ENCODE assay signal across 21 cellular contexts in the genomic region with DNA sequence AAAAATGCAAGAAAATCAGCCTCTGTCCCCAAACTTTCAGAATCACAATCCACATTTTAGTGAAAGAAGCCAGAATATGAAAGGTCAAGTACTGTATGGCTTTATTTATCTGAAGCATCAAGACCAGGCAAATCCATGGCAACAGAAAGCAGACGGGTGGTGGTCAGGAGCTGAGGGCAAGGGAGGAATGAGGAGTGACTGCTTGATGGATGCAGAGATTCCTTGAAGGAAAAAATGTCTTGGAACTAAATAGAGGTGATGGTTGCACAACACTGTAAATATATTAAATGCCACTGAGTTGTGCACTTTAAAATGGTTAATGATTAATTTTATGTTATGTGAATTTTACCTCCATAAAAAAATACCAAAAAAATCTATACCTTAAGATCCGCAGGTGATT.
"Had no signal": no experiment of that assay in that cellular context is flagged by ENCODE, and none has a peak within 500 bp of the region (broad histone marks: within the 10 kb centered on the region; RNA-seq: fewer than 3 reads in every experiment).

No MANE protein-coding gene starts in this region.

- H3K9me3 ChIP-seq: heart left ventricle, prostate gland, spleen, thoracic aorta, tibial nerve, upper lobe of left lung had no signal

- H3K9me3 Mint-ChIP-seq: stimulated activated naive CD8-positive, alpha-beta T cell treated with anti-CD3 and anti-CD28 coated beads, Interleukin-15, Interleukin-2, amounts not matched to agents 100 ng/mL and 50 ng/mL, for 24 hours had no signal

- H3K27ac ChIP-seq: dorsolateral prefrontal cortex, heart left ventricle, hepatocyte, prostate gland, skin epidermis, spleen, thoracic aorta, tibial nerve, upper lobe of left lung had no signal

- H2AFZ ChIP-seq: hepatocyte had no signal

- H3K4me2 ChIP-seq: hepatocyte had no signal

- H3K36me3 ChIP-seq: heart left ventricle, prostate gland, spleen, thoracic aorta, tibial nerve, upper lobe of left lung had no signal

- H3K4me1 ChIP-seq: heart left ventricle, prostate gland, spleen, tibial nerve, upper lobe of left lung had no signal

- H3K4me3 ChIP-seq: dorsolateral prefrontal cortex, heart left ventricle, hepatocyte, prostate gland, skin epidermis, spleen, thoracic aorta, tibial nerve, upper lobe of left lung had no signal

- H3K27ac Mint-ChIP-seq: naive thymus-derived CD4-positive, alpha-beta T cell; nephron progenitor cell; stimulated activated naive B cell treated with anti-CD40 and anti-IgM and Interleukin-4, amounts not matched to agents 10 μg/mL and 1 μg/mL and 100 μg/mL, for 72 hours; stimulated activated naive CD8-positive, alpha-beta T cell treated with anti-CD3 and anti-CD28 coated beads, Interleukin-15, Interleukin-2, amounts not matched to agents 100 ng/mL and 50 ng/mL, for 24 hours had no signal

- H3K4me1 Mint-ChIP-seq: naive thymus-derived CD4-positive, alpha-beta T cell; stimulated activated naive B cell treated with anti-CD40 and anti-IgM and Interleukin-4, amounts not matched to agents 10 μg/mL and 1 μg/mL and 100 μg/mL, for 72 hours had no signal

- H3K27me3 ChIP-seq: dorsolateral prefrontal cortex, heart left ventricle, hepatocyte, spleen, tibial nerve, upper lobe of left lung had no signal

- ATAC-seq: heart left ventricle; left lobe of liver; naive thymus-derived CD4-positive, alpha-beta T cell; right cardiac atrium; stimulated activated naive B cell treated with anti-CD40 and anti-IgM and Interleukin-4, amounts not matched to agents 10 μg/mL and 1 μg/mL and 100 μg/mL, for 72 hours had no signal

- H3K4me3 Mint-ChIP-seq: naive thymus-derived CD4-positive, alpha-beta T cell; nephron progenitor cell; stimulated activated naive B cell treated with anti-CD40 and anti-IgM and Interleukin-4, amounts not matched to agents 10 μg/mL and 1 μg/mL and 100 μg/mL, for 72 hours; stimulated activated naive CD8-positive, alpha-beta T cell treated with anti-CD3 and anti-CD28 coated beads, Interleukin-15, Interleukin-2, amounts not matched to agents 100 ng/mL and 50 ng/mL, for 24 hours had no signal

- DNase-seq: dorsolateral prefrontal cortex; effector CD4-positive, alpha-beta T cell; heart left ventricle; kidney; mesendoderm; midbrain; naive thymus-derived CD4-positive, alpha-beta T cell; nephron progenitor cell; nucleus accumbens; right cardiac atrium; spleen; stimulated activated CD4-positive, alpha-beta T cell treated with anti-CD3 and anti-CD28 coated beads, Interleukin-2, amount 100 ng/mL, for 48 hours; stimulated activated naive B cell treated with anti-CD40 and anti-IgM and Interleukin-4, amounts not matched to agents 10 μg/mL and 1 μg/mL and 100 μg/mL, for 72 hours had no signal

- H3K36me3 Mint-ChIP-seq: naive thymus-derived CD4-positive, alpha-beta T cell; stimulated activated naive B cell treated with anti-CD40 and anti-IgM and Interleukin-4, amounts not matched to agents 10 μg/mL and 1 μg/mL and 100 μg/mL, for 72 hours had no signal
